Comparison of ENCODE assay signal across 10 cellular contexts in genomic region chr6:117861545-117861944, GRCh38. TPM values are rescaled to one million over a fixed set of nuclear protein-coding genes. Genes with fewer than 3 reads are reported as not detected.
"Had no signal": no experiment of that assay in that cellular context is flagged by ENCODE, and none has a peak within 500 bp of the region (broad histone marks: within the 10 kb centered on the region; RNA-seq: fewer than 3 reads in every experiment).

No MANE protein-coding gene starts in this region.

- H3K4me3 ChIP-seq: GM23248, GM23338, HAP-1 had no signal

- H2AFZ ChIP-seq: GM23248, GM23338 had no signal

- H3K27ac ChIP-seq: GM23248 had no signal

- H3K4me2 ChIP-seq: GM23338 had no signal

- H3K9ac ChIP-seq: GM23248 had no signal

- FAIRE-seq: H54 had no signal

- ATAC-seq: GM23338, HCT116 had no signal

- DNase-seq: GM23248, GOT3, H7, H9, HCEC 1CT, HFFc6 had no signal

- H3K36me3 ChIP-seq: HAP-1 had no signal

RNA-seq across cellular contexts. Expression of gene SLC35F1, which starts 45.5 kb away (rescaled TPM):
- total RNA-seq: GM23248, HFFc6 had no signal
- polyA plus RNA-seq: GM23248 had no signal
